1 cellular context compared by ENCODE assay signal in genomic region chr22:43247546-43248260, GRCh38.
TF ChIP-seq lines count a peak whose summit lies in the region.

No MANE protein-coding gene starts in this region.

TF ChIP-seq in IMR-90, 13 proteins besides CTCF, POLR2A, EP300 and RAD21 (continued from another document):
- TF ChIP-seq MXI1 (IDR thresholded peaks at IDR 0.05; ENCODE audit: borderline replicate concordance, low read depth, low read length) (no peak), MAFK (IDR thresholded peaks at IDR 0.05; ENCODE audit: low read depth, low read length) (no peak), ELK1 (IDR thresholded peaks at IDR 0.05; ENCODE audit: borderline replicate concordance, low read depth, low read length) (no peak), MAZ (IDR thresholded peaks at IDR 0.05; ENCODE audit: borderline replicate concordance, low read depth, low read length) (no peak), CEBPB (IDR thresholded peaks at IDR 0.05; ENCODE audit: low read depth, low read length) (no peak), RFX5 (IDR thresholded peaks at IDR 0.05; ENCODE audit: low read depth, low read length) (no peak), FOS (IDR thresholded peaks at IDR 0.05; ENCODE audit: low read depth, low read length) (no peak)
